In the genomic region with DNA sequence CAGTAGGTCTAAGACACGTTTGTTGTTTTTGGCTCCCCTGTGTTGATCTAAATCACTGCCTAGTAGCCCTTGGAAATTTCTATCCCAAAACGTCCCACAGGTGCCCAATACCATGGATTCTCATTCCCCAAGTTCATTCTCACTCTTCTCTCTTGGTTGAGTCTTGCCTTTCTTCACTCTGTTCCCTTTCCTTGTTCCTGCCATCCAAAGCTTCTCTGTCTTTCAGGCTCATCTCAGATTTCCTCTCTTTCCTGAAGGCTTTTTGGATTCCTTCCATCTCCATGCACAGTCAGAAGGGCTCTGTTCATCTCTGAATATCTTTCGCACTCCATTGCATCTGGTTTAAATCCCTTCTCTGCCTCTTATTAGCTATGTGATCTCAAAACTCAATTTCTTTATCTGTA, we compare ENCODE assay signal across 15 cellular contexts. TPM values are rescaled to one million over a fixed set of nuclear protein-coding genes. Genes with fewer than 3 reads are reported as not detected.
DNase-seq lines count a peak whose midpoint lies in the region; ATAC-seq and TF ChIP-seq lines count a peak whose summit lies in the region.
"Had no signal": no experiment of that assay in that cellular context is flagged by ENCODE, and none has a peak within 500 bp of the region (broad histone marks: within the 10 kb centered on the region; RNA-seq: fewer than 3 reads in every experiment).

No MANE protein-coding gene starts in this region.

- peak; percentile 19 for DNase-seq in IMR-90
- DNase-seq in SK-N-DZ (ENCODE audit: low spot score) = peak; percentile 27
- DNase-seq in fibroblast of gingiva (ENCODE audit: low read depth) = peak; percentile 34
- DNase-seq in germinal center (ENCODE audit: low spot score) = no peak
- DNase-seq in KBM-7 = no peak
- no peak for DNase-seq in GM23248
- DNase-seq: CD8-positive, alpha-beta T cell; H9; NCI-H1048; NCI-H187; NCI-H2171 treated with DMSO at 0.1 percent for 48 hours; NCI-H82; RPMI8226 had no signal

- WGBS in IMR-90 (ENCODE audit: extremely low coverage in 2 of 2, insufficient read length in 1 of 2), 2 experiments = 30% methylated on average over 2 of the region's 3 CpGs; no CpG with 5 or more reads in 1 of the 2 experiments
- 71 to 79% methylated on average over 3 of the region's 3 CpGs for WGBS in GM23248 (ENCODE audit: low coverage in 1 of 2, low lambda C conversion rate in 2 of 2, missing lambda C conversion rate in 2 of 2), 2 experiments

- no peak overlapping the region for H2BK120ac ChIP-seq in IMR-90 (ENCODE audit: low read depth, low read length)

- intact Hi-C loops in IMR-90 (cut with micrococcal nuclease) = no loop called here

- no peaks in the 10 kb centered on the region for H3K36me3 Mint-ChIP-seq in nephron (ENCODE audit: low read depth)
- H3K36me3 Mint-ChIP-seq: CD8-positive, alpha-beta T cell had no signal

- H3K9me3 ChIP-seq in IMR-90 (ENCODE audit: control insufficient read depth, insufficient read depth, low read length) (no peaks in the 10 kb centered on the region), GM23248 (ENCODE audit: low read depth) (no peaks in the 10 kb centered on the region)

- H3K27me3 ChIP-seq in IMR-90 (ENCODE audit: control insufficient read depth, insufficient read depth, low read length) = no peaks in the 10 kb centered on the region
- no peaks in the 10 kb centered on the region for H3K27me3 ChIP-seq in GM23248 (replicated peaks; ENCODE audit: insufficient read depth)

- H3K18ac ChIP-seq in IMR-90 (ENCODE audit: low read depth, low read length) = no peak overlapping the region

- TF ChIP-seq POLR2A in IMR-90 (IDR thresholded peaks at IDR 0.05; ENCODE audit: low read depth, low read length) = no peak

- H4K20me1 ChIP-seq in IMR-90 (ENCODE audit: insufficient read depth, low read length) (no peaks in the 10 kb centered on the region), GM23248 (ENCODE audit: insufficient read depth) (no peaks in the 10 kb centered on the region)

- H3K27ac Mint-ChIP-seq in nephron = peak overlapping the region; percentile 12 to 66 (median 60)
- H3K27ac Mint-ChIP-seq: CD8-positive, alpha-beta T cell; H9 had no signal

- no peaks in the 10 kb centered on the region for H3K36me3 ChIP-seq in IMR-90 (ENCODE audit: control insufficient read depth, insufficient read depth, low read length)
- no peaks in the 10 kb centered on the region for H3K36me3 ChIP-seq in GM23248 (ENCODE audit: low read depth)

- H2AK5ac ChIP-seq in IMR-90 (ENCODE audit: low read depth, low read length) = no peak overlapping the region

- H3K9me2 ChIP-seq in GM23248 (ENCODE audit: insufficient read depth) = peaks cover 6% of the 10 kb centered on the region; the same call in 1 of the 2 replicates

- H3K9ac ChIP-seq in IMR-90 (ENCODE audit: low read depth, low read length) (no peak overlapping the region), GM23248 (no peak overlapping the region)

- H4K5ac ChIP-seq in IMR-90 (ENCODE audit: low read depth, low read length) = no peak overlapping the region

- TF ChIP-seq RAD21 in IMR-90 (IDR thresholded peaks at IDR 0.05; ENCODE audit: low read length) = no peak

- H3K4me3 Mint-ChIP-seq in nephron = no peak overlapping the region
- H3K4me3 Mint-ChIP-seq: CD8-positive, alpha-beta T cell; H9 had no signal

- H2AFZ ChIP-seq in IMR-90 (replicated peaks; ENCODE audit: low read length, poor library complexity) (no peak overlapping the region), GM23248 (no peak overlapping the region)

- CTCF ChIA-PET in IMR-90 (lab: Yijun Ruan, JAX) = no interaction called here

- H3K4me1 Mint-ChIP-seq in nephron = peaks cover 23% of the 10 kb centered on the region
- H3K4me1 Mint-ChIP-seq: H9 had no signal

- H3K4ac ChIP-seq in IMR-90 (ENCODE audit: low read depth, low read length) = 0 out of 2 replicates have a peak overlapping the region, but pooled peaks have one; percentile 4

- H3K4me1 ChIP-seq in IMR-90 (ENCODE audit: control insufficient read depth, insufficient read depth, low read length) (peaks cover 2% of the 10 kb centered on the region; the same call in 1 of the 2 replicates), GM23248 (ENCODE audit: insufficient read depth) (peaks cover 8% of the 10 kb centered on the region; the same call in 1 of the 2 replicates)

- H2BK20ac ChIP-seq in IMR-90 (ENCODE audit: low read depth, low read length) = no peak overlapping the region

- no peak overlapping the region for H3K4me3 ChIP-seq in IMR-90 (ENCODE audit: insufficient read depth, low read depth, low read length)
- no peak overlapping the region for H3K4me3 ChIP-seq in GM23248

- no peak overlapping the region; the same call in 1 of the 2 replicates for H3K14ac ChIP-seq in IMR-90 (replicated peaks; ENCODE audit: low read depth, low read length)

- H4K91ac ChIP-seq in IMR-90 (ENCODE audit: insufficient read depth, low read depth, low read length) = no peak overlapping the region

- dilution Hi-C loops in IMR-90 (cut with HindIII; ENCODE audit: low sequenced_read_pairs, unreplicated experiment) = no loop called here

- no peaks in the 10 kb centered on the region for H3K79me2 ChIP-seq in GM23248 (ENCODE audit: insufficient read depth)

- H4K8ac ChIP-seq in IMR-90 (ENCODE audit: low read depth in 2 of 2, low read length in 2 of 2) = no peak overlapping the region

- peaks cover 0 to 4% of the 10 kb centered on the region in 2 experiments; a peak in 1 of 4 replicates for H3K79me1 ChIP-seq in IMR-90 (ENCODE audit: low read depth in 1 of 2, low read length in 2 of 2)

- in situ Hi-C loops in IMR-90 (cut with MboI; ENCODE audit: low sequenced_read_pairs) = no loop called here
- in situ Hi-C loops in KBM-7 (cut with MboI; ENCODE audit: low pct_unique_long_range_greater_than_20kb, low sequenced_read_pairs) = no loop called here
- in situ Hi-C loops in GM23248 (cut with MboI) = no loop called here

- H3F3A ChIP-seq in GM23248 (ENCODE audit: insufficient read depth) = no peaks in the 10 kb centered on the region

- H2AK9ac ChIP-seq in IMR-90 (replicated peaks; ENCODE audit: low read depth, low read length, poor library complexity) = no peak overlapping the region

- BruUV-seq in IMR-90 (replicated peaks; lab: Mats Ljungman, UMichigan) = no TSS peak

- no peak overlapping the region; the same call in 2 of the 3 replicates for H2BK15ac ChIP-seq in IMR-90 (ENCODE audit: low read depth, low read length)

- no peak overlapping the region for H3K56ac ChIP-seq in IMR-90 (ENCODE audit: extremely low read depth, insufficient read depth, low read length)

- H3K27ac ChIP-seq in IMR-90 (ENCODE audit: insufficient read depth, low read length) = no peak overlapping the region
- H3K27ac ChIP-seq in GM23248 = no peak overlapping the region

- TF ChIP-seq CTCF in IMR-90 (conservative IDR thresholded peaks at IDR 0.05; ENCODE audit: low read depth, low read length) = no peak
- TF ChIP-seq CTCF in nephron (IDR thresholded peaks at IDR 0.05; ENCODE audit: unreplicated experiment in 3 of 3) = no peak

- POLR2A ChIA-PET in IMR-90 (lab: Charles Lee; ENCODE audit: unreplicated experiment) = no interaction called here

- ATAC-seq in IMR-90 (ENCODE audit: low read depth) (peak; percentile 24; the same call in 1 of the 2 replicates), GM19023 (IDR thresholded peaks at IDR 0.05; ENCODE audit: unreplicated experiment) (no peak)
- ATAC-seq: CD8-positive, alpha-beta T cell had no signal

- H3K27me3 Mint-ChIP-seq in nephron (ENCODE audit: low read depth) = no peaks in the 10 kb centered on the region

- H3K4me2 ChIP-seq in IMR-90 (ENCODE audit: low read depth, low read length) (no peak overlapping the region), GM23248 (ENCODE audit: unreplicated experiment) (no peak overlapping the region)

- 0 out of 2 replicates have a peak overlapping the region, but pooled peaks have one; percentile 33 for H3K23ac ChIP-seq in IMR-90 (ENCODE audit: low read depth, low read length)

- H3K9me3 Mint-ChIP-seq in nephron = no peaks in the 10 kb centered on the region
- H3K9me3 Mint-ChIP-seq: CD8-positive, alpha-beta T cell; H9 had no signal

- no peaks in the 10 kb centered on the region for H3K9me1 ChIP-seq in IMR-90 (ENCODE audit: insufficient read depth, low read length)

- no peak overlapping the region for H2BK5ac ChIP-seq in IMR-90 (ENCODE audit: low read depth, low read length, poor library complexity, severe bottlenecking)

TF ChIP-seq in IMR-90, 13 proteins besides CTCF, POLR2A, EP300 and RAD21:
- no peak for TF ChIP-seq RFX5 (IDR thresholded peaks at IDR 0.05; ENCODE audit: low read depth, low read length)
- no peak for TF ChIP-seq RCOR1 (IDR thresholded peaks at IDR 0.05; ENCODE audit: insufficient replicate concordance, low read length)
- TF ChIP-seq, protein P1, sequence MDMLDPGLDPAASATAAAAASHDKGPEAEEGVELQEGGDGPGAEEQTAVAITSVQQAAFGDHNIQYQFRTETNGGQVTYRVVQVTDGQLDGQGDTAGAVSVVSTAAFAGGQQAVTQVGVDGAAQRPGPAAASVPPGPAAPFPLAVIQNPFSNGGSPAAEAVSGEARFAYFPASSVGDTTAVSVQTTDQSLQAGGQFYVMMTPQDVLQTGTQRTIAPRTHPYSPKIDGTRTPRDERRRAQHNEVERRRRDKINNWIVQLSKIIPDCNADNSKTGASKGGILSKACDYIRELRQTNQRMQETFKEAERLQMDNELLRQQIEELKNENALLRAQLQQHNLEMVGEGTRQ (IDR thresholded peaks at IDR 0.05; ENCODE audit: low read depth, low read length) = no peak
- no peak for TF ChIP-seq NFE2L2 (IDR thresholded peaks at IDR 0.05; ENCODE audit: low read depth, low read length)
- TF ChIP-seq BHLHE40 (IDR thresholded peaks at IDR 0.05; ENCODE audit: low read depth, low read length) = no peak
- TF ChIP-seq MAFK (IDR thresholded peaks at IDR 0.05; ENCODE audit: low read depth, low read length) = no peak
- no peak for TF ChIP-seq MXI1 (IDR thresholded peaks at IDR 0.05; ENCODE audit: borderline replicate concordance, low read depth, low read length)
- TF ChIP-seq MAZ (IDR thresholded peaks at IDR 0.05; ENCODE audit: borderline replicate concordance, low read depth, low read length) = no peak
- no peak for TF ChIP-seq CEBPB (IDR thresholded peaks at IDR 0.05; ENCODE audit: low read depth, low read length)
- no peak for TF ChIP-seq SMC3 (IDR thresholded peaks at IDR 0.05; ENCODE audit: low read depth, low read length)
TF ChIP-seq in IMR-90: peak in this region for 0.

RNA-seq across cellular contexts. Expression of a gene that starts 54.2 kb away (rescaled TPM):
- total RNA-seq in IMR-90 (2012; rRNA removed) = 21.9 and 23.8 TPM in 2 replicates
- polyA plus RNA-seq in IMR-90 (2012; rRNA removed) (11.2 and 11.5 TPM in 2 replicates), GM23248 (2016; fragmentation: Nextera tagmentation; extraction: Ambion mirVana) (0.49 and 0.79 TPM in 2 replicates)
- 5.5 and 9.1 TPM in 2 replicates for polyA plus RNA-seq in IMR-90 (2012; cell fraction: cytosol; rRNA removed)
- 2.9 and 14.1 TPM in 2 replicates for polyA plus RNA-seq in IMR-90 (2012; cell fraction: nucleus; rRNA removed; ENCODE audit: low replicate concordance)
- polyA plus RNA-seq in SK-N-DZ (2014; cell fraction: cytosol; rRNA removed) = 3.7 and 5.1 TPM in 2 replicates
- 3.0 and 3.2 TPM in 2 replicates for polyA plus RNA-seq in SK-N-DZ (2014; cell fraction: nucleus; rRNA removed)
- 0.76 TPM in 1 of 2 replicates, not detected in the other for total RNA-seq in GM23248 (2014; rRNA removed; shearing (Covaris generic))
- total RNA-seq: CD8-positive, alpha-beta T cell had no signal

Comparison
In these comparisons a context has a peak if more than half of its experiments do, and no peak if none do; other contexts are left out.
1. DNase-seq: peak in IMR-90 (single experiment), SK-N-DZ (single experiment) and fibroblast of gingiva (single experiment); none in germinal center (single experiment), KBM-7 (single experiment) and GM23248 (single experiment).
2. RNA of a gene that starts 54.2 kb away (total RNA-seq): 21.9 to 23.8 TPM in IMR-90; 0.76 TPM in GM23248; every median in the first group is over 10 times any median in the second.